ENCODE assay signal across 9 cellular contexts in genomic region chr7:74026406-74027123, GRCh38. TPM values are rescaled to one million over a fixed set of nuclear protein-coding genes. Genes with fewer than 3 reads are reported as not detected.
DNase-seq lines count a peak whose midpoint lies in the region; ATAC-seq and TF ChIP-seq lines count a peak whose summit lies in the region.
"Had no signal": no experiment of that assay in that cellular context is flagged by ENCODE, and none has a peak within 500 bp of the region (broad histone marks: within the 10 kb centered on the region; RNA-seq: fewer than 3 reads in every experiment).

No MANE protein-coding gene starts in this region.

- DNase-seq in D341Med (ENCODE audit: low spot score): peak; percentile 88
- DNase-seq in RPMI8226: peak; percentile 68
- peak; percentile 83 for DNase-seq in activated effector memory CD4-positive, alpha-beta T cell treated with anti-CD3 and anti-CD28 coated beads, Interleukin-2, amount 50 U/mL, for 16 hours
- peak; percentile 27 for DNase-seq in foreskin melanocyte
- peak; percentile 83 for DNase-seq in omental fat pad (ENCODE audit: low spot score)
- peak; percentile 88 for DNase-seq in superior temporal gyrus (ENCODE audit: extremely low spot score)
- DNase-seq in HCEC 1CT: no peak

- TF ChIP-seq CTCF in omental fat pad (IDR thresholded peaks at IDR 0.05): peak in 2 of 3 donors; percentile 91

- ATAC-seq in HG03108 (IDR thresholded peaks at IDR 0.05; ENCODE audit: unreplicated experiment) (peak; percentile 47), omental fat pad (ENCODE audit: low FRiP score) (peak; percentile 72)

RNA-seq across cellular contexts. Expression of gene ELN, which starts 1.4 kb away (rescaled TPM):
- 100 to 1,000 TPM in 2 of 4 donors, 10 to 100 TPM in 2; 61.2 to 133 (median 83.8) TPM for total RNA-seq in omental fat pad
- total RNA-seq: T-helper 2 cell treated with Interferon-gamma antibody and Interleukin-4, amounts not matched to agents 100 ng/mL and 5 ng/mL, for 36 hours had no signal

RNA-seq across cellular contexts. Expression of gene LIMK1, which starts 57.0 kb away (rescaled TPM):
- 10 to 100 TPM; 10.4 to 31.0 (median 14.6) TPM for total RNA-seq in omental fat pad
